ENCODE assay signal across 8 cellular contexts in the genomic region with DNA sequence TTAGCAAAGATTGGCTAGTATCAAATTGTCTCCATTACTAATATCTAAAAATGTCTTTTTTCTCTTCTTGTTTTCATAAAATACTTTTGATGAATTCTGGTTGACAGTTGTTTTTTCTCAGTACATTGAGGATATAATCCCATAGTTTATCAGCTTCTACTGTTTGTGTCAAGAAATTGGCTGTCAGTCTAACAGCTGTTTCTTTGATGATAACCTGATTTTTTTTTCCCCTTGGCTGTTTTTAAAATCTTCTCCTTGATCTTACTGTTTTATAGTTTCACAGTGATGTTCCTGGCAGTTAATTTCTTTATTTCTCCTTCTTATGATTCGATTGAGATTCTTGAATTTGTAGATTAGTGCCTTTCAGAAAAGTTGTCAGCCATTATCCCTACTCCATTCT.
"Had no signal": no experiment of that assay in that cellular context is flagged by ENCODE, and none has a peak within 500 bp of the region (broad histone marks: within the 10 kb centered on the region; RNA-seq: fewer than 3 reads in every experiment).

No MANE protein-coding gene starts in this region.

- ATAC-seq: HCT116 had no signal

- H3K9me3 ChIP-seq: HAP-1 had no signal

- H3K27ac ChIP-seq: GM23248, KMS-11 had no signal

- DNase-seq: GM23248, GOT3, H7, IMR-90, KBM-7 had no signal

- H3K36me3 ChIP-seq: HAP-1 had no signal

- H3K4me3 ChIP-seq: GM23248, HAP-1 had no signal
